Comparison of ENCODE assay signal across 1 cellular context in the genomic region with DNA sequence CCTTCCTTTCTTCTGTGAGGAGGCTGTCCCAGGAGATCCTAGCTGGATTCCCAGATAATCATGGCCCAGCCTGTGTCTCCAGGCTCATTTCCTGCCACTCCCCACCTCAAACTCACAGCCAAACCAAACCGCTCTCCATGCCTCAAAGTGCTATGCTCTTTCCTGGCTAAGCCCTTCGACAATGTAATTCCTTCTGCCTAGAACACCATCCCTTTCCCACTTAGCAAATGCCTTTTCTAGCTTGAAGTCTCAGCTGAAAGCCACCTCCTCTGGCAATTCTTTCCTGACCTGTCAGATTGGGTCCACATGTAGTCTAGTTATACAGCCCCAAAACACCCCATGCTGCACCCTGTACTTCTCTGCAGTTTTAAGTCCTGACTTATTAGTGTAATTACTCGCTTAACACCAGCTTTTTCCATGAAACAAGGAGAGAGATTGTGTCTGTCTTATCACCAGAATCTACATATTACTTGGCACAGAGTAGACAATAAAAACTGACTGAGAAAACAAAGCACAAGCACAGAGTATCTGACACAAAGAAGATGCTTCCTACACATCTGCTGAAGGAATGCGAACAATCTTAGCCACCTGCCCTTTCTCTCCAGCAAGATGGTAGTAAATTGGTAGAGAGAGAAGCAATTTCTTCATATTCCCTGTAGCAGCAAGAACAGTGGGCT.
TF ChIP-seq lines count a peak whose summit lies in the region.

No MANE protein-coding gene starts in this region.

TF ChIP-seq in H1, 55 proteins besides CTCF, POLR2A, EP300 and RAD21:
- TF ChIP-seq USF2 (IDR thresholded peaks at IDR 0.05; ENCODE audit: low read length) (no peak), TEAD4 (IDR thresholded peaks at IDR 0.05; ENCODE audit: low read depth, low read length) (0 out of 2 replicates have a peak, but pooled peaks have one; percentile 23), RXRA (IDR thresholded peaks at IDR 0.05; ENCODE audit: insufficient read depth, low read depth, low read length) (no peak)
